ENCODE assay signal across 8 cellular contexts in genomic region chr2:165239230-165239629, GRCh38. TPM values are rescaled to one million over a fixed set of nuclear protein-coding genes. Genes with fewer than 3 reads are reported as not detected.
A peak's percentile ranks its signal among the peaks of the same experiment; 100 is the strongest.
DNase-seq lines count a peak whose midpoint lies in the region; ATAC-seq and TF ChIP-seq lines count a peak whose summit lies in the region.

TSS of gene SCN2A (plus strand) at chr2:165239414. CDS start at chr2:165295824, 56,410 bp downstream.

- ATAC-seq in HG03097 (IDR thresholded peaks at IDR 0.05; ENCODE audit: low FRiP score, unreplicated experiment) (no peak), HG03045 (IDR thresholded peaks at IDR 0.05; ENCODE audit: unreplicated experiment) (no peak)

- H3K4me3 ChIP-seq in ascending aorta (no peak within 1 kb of the TSS), iPS DF 6.9 (ENCODE audit: low read length) (no peak within 1 kb of the TSS), tibial nerve (no peak within 1 kb of the TSS)

- DNase-seq in ELF-1 (ENCODE audit: low read depth, low spot score), result peak; percentile 3
- DNase-seq in H4 (ENCODE audit: low spot score), result peak; percentile 58
- peak; percentile 76 for DNase-seq in NCI-H1436 (lab: John Stamatoyannopoulos, UW)
- no peak for DNase-seq in ascending aorta (ENCODE audit: low spot score in 2 of 2)
- peak; percentile 43 for DNase-seq in iPS DF 6.9 (ENCODE audit: low read depth, low spot score)
- DNase-seq in tibial nerve (ENCODE audit: low spot score in 2 of 2), result peak in 1 of 2 donors; percentile 60

- intact Hi-C loops in ascending aorta (cut with DNase I), result loop anchor here (5.0 kb wide), 1 partner anchor 68 kb away; no protein-coding TSS in a partner anchor

- H3K27ac ChIP-seq in ascending aorta (no peak within 1 kb of the TSS), iPS DF 6.9 (ENCODE audit: low read length) (no peak within 1 kb of the TSS), tibial nerve (no peak within 1 kb of the TSS)

- no peaks in the 10 kb centered on the region for H3K9me3 ChIP-seq in ascending aorta
- no peaks in the 10 kb centered on the region for H3K9me3 ChIP-seq in iPS DF 6.9 (ENCODE audit: control insufficient read depth, insufficient read depth, low read length)
- H3K9me3 ChIP-seq in tibial nerve, result no peaks in the 10 kb centered on the region

- TF ChIP-seq EP300 in tibial nerve (IDR thresholded peaks at IDR 0.05), result no peak

- H3K4me1 ChIP-seq in ascending aorta (no peaks in the 10 kb centered on the region), iPS DF 6.9 (ENCODE audit: control insufficient read depth, insufficient read depth, low read length) (no peaks in the 10 kb centered on the region), tibial nerve (no peaks in the 10 kb centered on the region)

- WGBS in iPS DF 6.9 (ENCODE audit: insufficient coverage, insufficient read length), result no CpG with 5 or more reads among the region's 3 CpGs
- 31 to 37% methylated on average over 3 of the region's 3 CpGs for WGBS in tibial nerve, 2 donors

- TF ChIP-seq POLR2A in tibial nerve (IDR thresholded peaks at IDR 0.05), result no peak

- no peaks in the 10 kb centered on the region for H3K27me3 ChIP-seq in ascending aorta
- no peaks in the 10 kb centered on the region for H3K27me3 ChIP-seq in iPS DF 6.9 (ENCODE audit: control insufficient read depth, insufficient read depth, low read length)
- H3K27me3 ChIP-seq in tibial nerve, result no peaks in the 10 kb centered on the region

- peak; percentile 30 to 47 (median 44) for TF ChIP-seq CTCF in ascending aorta (IDR thresholded peaks at IDR 0.05)
- TF ChIP-seq CTCF in tibial nerve (IDR thresholded peaks at IDR 0.05), result peak; percentile 28 to 51 (median 37)

- H3K36me3 ChIP-seq in ascending aorta (no peaks in the 10 kb centered on the region), iPS DF 6.9 (ENCODE audit: control insufficient read depth, insufficient read depth, low read length) (no peaks in the 10 kb centered on the region), tibial nerve (no peaks in the 10 kb centered on the region)

RNA-seq across cellular contexts. Expression of gene SCN2A, which starts in this region (rescaled TPM):
- 0.10 and 0.64 TPM in 2 replicates for total RNA-seq in H4 (2014; rRNA removed; shearing (Covaris generic))
- total RNA-seq in ascending aorta (0.53 TPM), tibial nerve (1 to 10 TPM in 1 of 4 donors, under 1 TPM in 3; 0.20 to 2.1 (median 0.48) TPM)

Comparison
In these comparisons a context has a peak if more than half of its experiments do, and no peak if none do; other contexts are left out.
1. Peak in DNase-seq in H4; RNA of the gene not detected or under 1 TPM.
2. DNase-seq: peak in ELF-1 (single experiment), NCI-H1436 (single experiment) and iPS DF 6.9 (single experiment); none in ascending aorta (0 of 2).